8 cellular contexts compared by ENCODE assay signal in the genomic region with DNA sequence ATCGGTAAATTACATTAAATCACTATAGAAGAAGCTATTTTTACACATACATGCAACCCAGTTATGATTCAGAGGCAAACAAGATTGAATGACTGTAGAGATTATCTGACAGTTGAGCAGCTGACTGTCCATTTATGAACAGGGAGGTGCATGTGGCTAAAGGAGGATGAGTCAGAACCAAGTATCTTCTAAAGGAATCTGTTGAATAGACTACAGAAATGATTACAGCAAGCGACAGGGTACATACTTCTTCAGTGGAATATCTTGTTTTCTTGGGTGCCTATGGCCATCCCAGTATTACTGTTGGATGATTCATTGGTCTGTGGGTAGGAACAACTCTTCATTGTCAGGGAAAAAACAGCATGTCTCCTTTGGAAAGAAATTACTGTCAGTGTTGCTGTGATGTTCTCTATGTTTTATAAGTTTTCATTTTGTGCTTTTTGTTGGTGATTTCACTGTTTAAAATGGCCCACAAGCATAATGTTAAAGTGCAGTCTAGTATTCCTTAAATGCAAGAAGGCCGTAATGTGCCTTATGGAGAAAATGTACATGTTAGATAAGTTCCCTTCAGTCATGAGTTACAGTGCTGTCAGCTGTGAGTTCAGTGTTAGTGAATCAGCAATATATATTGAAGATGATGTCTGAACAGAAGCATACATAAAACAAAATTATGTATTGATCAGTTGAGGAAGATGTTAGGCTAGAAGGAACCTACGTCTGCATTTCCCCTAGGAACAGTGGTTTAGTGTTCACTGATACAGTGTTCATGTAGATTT. TPM values are rescaled to one million over a fixed set of nuclear protein-coding genes. Genes with fewer than 3 reads are reported as not detected.
DNase-seq lines count a peak whose midpoint lies in the region; ATAC-seq and TF ChIP-seq lines count a peak whose summit lies in the region.

No MANE protein-coding gene starts in this region.

- H3K27me3 ChIP-seq in lung (ENCODE audit: control insufficient read depth, insufficient read depth) = no peaks in the 10 kb centered on the region
- H3K27me3 ChIP-seq in transverse colon = no peaks in the 10 kb centered on the region

- in situ Hi-C loops in transverse colon (cut with MboI; ENCODE audit: low pct_ligation_motif_present in 1 of 4, low pct_unique_long_range_greater_than_20kb in 1 of 4, low sequenced_read_pairs in 3 of 4) = no loop called here

- peak overlapping the region; percentile 91 for H3K27ac Mint-ChIP-seq in activated T-helper 17 cell treated with anti-CD3 and anti-CD28 coated beads, Interleukin-2, amount 50 U/mL, for 72 hours

- H3K9me3 ChIP-seq in lung (ENCODE audit: control insufficient read depth in 2 of 2, insufficient read depth in 1 of 2, low read length in 1 of 2) (no peaks in the 10 kb centered on the region), transverse colon (no peaks in the 10 kb centered on the region)

- no peaks in the 10 kb centered on the region for H3K9me3 Mint-ChIP-seq in activated T-helper 17 cell treated with anti-CD3 and anti-CD28 coated beads, Interleukin-2, amount 50 U/mL, for 72 hours

- ATAC-seq in HG02973 (IDR thresholded peaks at IDR 0.05; ENCODE audit: unreplicated experiment) (peak; percentile 59), lung (ENCODE audit: insufficient read depth, low FRiP score) (peak; percentile 58), HG02763 (IDR thresholded peaks at IDR 0.05; ENCODE audit: unreplicated experiment) (no peak), HG03439 (IDR thresholded peaks at IDR 0.05; ENCODE audit: unreplicated experiment) (no peak)
- ATAC-seq in activated T-helper 17 cell treated with anti-CD3 and anti-CD28 coated beads, Interleukin-2, amount 50 U/mL, for 72 hours (replicated peaks) = peak; percentile 90

- H3K4me3 Mint-ChIP-seq in activated T-helper 17 cell treated with anti-CD3 and anti-CD28 coated beads, Interleukin-2, amount 50 U/mL, for 72 hours = peak overlapping the region; percentile 76

- H3K4me1 ChIP-seq in lung (ENCODE audit: control insufficient read depth in 2 of 2, insufficient read depth in 2 of 2, low read length in 2 of 2) (peaks cover 0 to 5% of the 10 kb centered on the region in 2 donors), transverse colon (no peaks in the 10 kb centered on the region)

- WGBS in lung, 2 donors = 86 to 89% methylated on average over 4 of the region's 4 CpGs
- 74% methylated on average over 4 of the region's 4 CpGs for WGBS in transverse colon (ENCODE audit: low coverage in 1 of 2), 2 donors

- peaks cover 26% of the 10 kb centered on the region for H3K4me1 Mint-ChIP-seq in activated T-helper 17 cell treated with anti-CD3 and anti-CD28 coated beads, Interleukin-2, amount 50 U/mL, for 72 hours

- no peaks in the 10 kb centered on the region for H3K27me3 Mint-ChIP-seq in activated T-helper 17 cell treated with anti-CD3 and anti-CD28 coated beads, Interleukin-2, amount 50 U/mL, for 72 hours

- no peak for TF ChIP-seq POLR2A in transverse colon (IDR thresholded peaks at IDR 0.05)

- intact Hi-C loops in transverse colon (cut with DNase I; ENCODE audit: low total_unique reads) = no loop called here

- peak overlapping the region in 1 of 2 donors; percentile 79 for H3K27ac ChIP-seq in lung (ENCODE audit: low read depth in 1 of 2, low read length in 1 of 2)
- peak overlapping the region in 1 of 4 donors; percentile 6 for H3K27ac ChIP-seq in transverse colon

- TF ChIP-seq CTCF in lung (IDR thresholded peaks at IDR 0.05; ENCODE audit: control extremely low read depth, extremely low read depth) = no peak
- TF ChIP-seq CTCF in transverse colon (IDR thresholded peaks at IDR 0.05) = no peak

- H3K4me3 ChIP-seq in lung (no peak overlapping the region), transverse colon (no peak overlapping the region)

- no peak for TF ChIP-seq EP300 in transverse colon (IDR thresholded peaks at IDR 0.05; ENCODE audit: low read depth)

- H3K36me3 Mint-ChIP-seq in activated T-helper 17 cell treated with anti-CD3 and anti-CD28 coated beads, Interleukin-2, amount 50 U/mL, for 72 hours (ENCODE audit: low read depth) = peaks cover 75% of the 10 kb centered on the region

- peaks cover 0 to 7% of the 10 kb centered on the region in 2 donors for H3K36me3 ChIP-seq in lung (ENCODE audit: control insufficient read depth in 2 of 2, insufficient read depth in 2 of 2, low read length in 2 of 2)
- no peaks in the 10 kb centered on the region for H3K36me3 ChIP-seq in transverse colon

- DNase-seq in COLO829 (ENCODE audit: low spot score) (peak; percentile 92), lung (ENCODE audit: low spot score) (no peak), transverse colon (no peak), SKM-1 treated with dmso at 0.1 percent for 144 hours (lab: John Stamatoyannopoulos, UW; ENCODE audit: unreplicated experiment) (no peak)

RNA-seq across cellular contexts. Expression of gene CBFB, which starts 27.0 kb away (rescaled TPM):
- 100 to 1,000 TPM; 115 to 214 TPM for total RNA-seq in activated T-helper 17 cell treated with anti-CD3 and anti-CD28 coated beads, Interleukin-2, amount 50 U/mL, for 72 hours
- total RNA-seq in lung (10 to 100 TPM; 47.6 to 59.4 TPM), transverse colon (100 to 1,000 TPM in 1 of 4 donors, 10 to 100 TPM in 3; 19.7 to 106 (median 33.1) TPM)
- 10 to 100 TPM; 23.3 to 29.6 TPM for polyA plus RNA-seq in lung

RNA-seq across cellular contexts. Expression of gene PHAF1, which starts 53.8 kb away (rescaled TPM):
- 10 to 100 TPM; 14.8 to 18.0 TPM for total RNA-seq in activated T-helper 17 cell treated with anti-CD3 and anti-CD28 coated beads, Interleukin-2, amount 50 U/mL, for 72 hours
- total RNA-seq in lung (10 to 100 TPM; 14.6 to 36.1 TPM), transverse colon (10 to 100 TPM; 13.3 to 23.8 (median 17.7) TPM)
- 10 to 100 TPM in 1 of 2 donors, 1 to 10 TPM in 1; 9.1 to 12.0 TPM for polyA plus RNA-seq in lung

Comparison
In these comparisons a context has a peak if more than half of its experiments do, and no peak if none do; other contexts are left out.
1. ATAC-seq: peak in HG02973 (single experiment), activated T-helper 17 cell treated with anti-CD3 and anti-CD28 coated beads, Interleukin-2, amount 50 U/mL, for 72 hours (single experiment) and lung (single experiment); none in HG02763 (single experiment) and HG03439 (single experiment).